Comparison of ENCODE assay signal across 8 cellular contexts in the genomic region with DNA sequence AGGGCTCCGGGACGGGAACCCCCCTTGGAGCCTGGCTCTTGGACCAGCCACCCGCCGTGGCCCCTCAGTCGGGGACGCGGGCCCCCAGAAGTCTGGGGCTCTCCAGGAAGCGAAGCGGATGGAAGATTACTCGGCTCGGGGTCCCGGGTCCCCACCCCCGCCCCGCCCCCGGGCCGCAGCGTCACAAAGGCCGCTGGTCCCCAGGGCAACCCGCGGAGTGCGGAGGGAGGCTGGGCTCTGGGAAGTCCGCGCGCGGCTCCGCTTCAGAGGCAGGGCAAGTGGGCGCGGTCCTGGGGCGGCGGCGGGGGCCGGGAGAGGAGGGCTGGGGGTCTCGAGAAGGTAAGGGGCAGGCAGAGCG. TPM values are rescaled to one million over a fixed set of nuclear protein-coding genes. Genes with fewer than 3 reads are reported as not detected.
DNase-seq lines count a peak whose midpoint lies in the region; ATAC-seq and TF ChIP-seq lines count a peak whose summit lies in the region.

A gene with protein sequence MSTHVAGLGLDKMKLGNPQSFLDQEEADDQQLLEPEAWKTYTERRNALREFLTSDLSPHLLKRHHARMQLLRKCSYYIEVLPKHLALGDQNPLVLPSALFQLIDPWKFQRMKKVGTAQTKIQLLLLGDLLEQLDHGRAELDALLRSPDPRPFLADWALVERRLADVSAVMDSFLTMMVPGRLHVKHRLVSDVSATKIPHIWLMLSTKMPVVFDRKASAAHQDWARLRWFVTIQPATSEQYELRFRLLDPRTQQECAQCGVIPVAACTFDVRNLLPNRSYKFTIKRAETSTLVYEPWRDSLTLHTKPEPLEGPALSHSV (plus strand): TSS at position 227 of the 358 bp plus-strand sequence. CDS start 1,505 bp downstream, outside the sequence.

- ATAC-seq in GM21825 (IDR thresholded peaks at IDR 0.05; ENCODE audit: unreplicated experiment) (peak; percentile 20), Panc1 (peak; percentile 32), right lobe of liver (peak; percentile 10 to 29 (median 18))

- H3K9me3 Mint-ChIP-seq in CD8-positive, alpha-beta memory T cell, result no peaks in the 10 kb centered on the region

- BruUV-seq in Panc1 (replicated peaks; lab: Mats Ljungman, UMichigan), result no TSS peak

- peak within 1 kb of the TSS; percentile 47 to 96 (median 92) for H3K27ac Mint-ChIP-seq in CD8-positive, alpha-beta memory T cell

- 9% methylated on average over 12 of the region's 34 CpGs for WGBS in right lobe of liver (ENCODE audit: insufficient coverage, low coverage, low lambda C conversion rate, missing lambda C conversion rate)

- no peaks in the 10 kb centered on the region for H3K9me3 ChIP-seq in CD8-positive, alpha-beta memory T cell (ENCODE audit: low read length)
- H3K9me3 ChIP-seq in Panc1 (ENCODE audit: control insufficient read depth, insufficient read depth, low read depth, low read length) (no peaks in the 10 kb centered on the region), breast epithelium (no peaks in the 10 kb centered on the region), right lobe of liver (no peaks in the 10 kb centered on the region), stomach smooth muscle (ENCODE audit: control insufficient read depth in 2 of 2, low read length in 2 of 2) (no peaks in the 10 kb centered on the region)

- H3K36me3 Mint-ChIP-seq in CD8-positive, alpha-beta memory T cell, result peaks cover 0 to 5% (median 0%) of the 10 kb centered on the region in 3 donors

- H3K4me3 Mint-ChIP-seq in CD8-positive, alpha-beta memory T cell, result peak within 1 kb of the TSS; percentile 74 to 89 (median 76)

- in situ Hi-C loops in Panc1 (cut with HindIII; ENCODE audit: low pct_unique_long_range_greater_than_20kb, low sequenced_read_pairs), result no loop called here

- H3K9ac ChIP-seq in stomach smooth muscle (ENCODE audit: low read length in 2 of 2), result no peak within 1 kb of the TSS

- H3K27me3 ChIP-seq in CD8-positive, alpha-beta memory T cell (ENCODE audit: insufficient read depth, low read length, poor library complexity, severe bottlenecking), result no peaks in the 10 kb centered on the region
- H3K27me3 ChIP-seq in Panc1 (ENCODE audit: control insufficient read depth, insufficient read depth, low read length) (no peaks in the 10 kb centered on the region), breast epithelium (no peaks in the 10 kb centered on the region), right lobe of liver (no peaks in the 10 kb centered on the region), stomach smooth muscle (ENCODE audit: control insufficient read depth in 1 of 2, insufficient read depth in 2 of 2, low read length in 2 of 2) (peaks cover 6% of the 10 kb centered on the region in 2 donors)

- CTCF ChIA-PET in CD8-positive, alpha-beta memory T cell (lab: Charles Lee), result interaction anchor here (0.9 to 1.3 kb wide), 2 partner anchors 17 to 18 kb away, joined by 3 read pairs; a partner anchor contains a TSS
- CTCF ChIA-PET in Panc1 (lab: Charles Lee), result no interaction called here

- H3K4me1 Mint-ChIP-seq in CD8-positive, alpha-beta memory T cell, result peaks cover 14 to 34% (median 14%) of the 10 kb centered on the region in 3 donors

- TF ChIP-seq CTCF in Panc1 (IDR thresholded peaks at IDR 0.05) (no peak), breast epithelium (IDR thresholded peaks at IDR 0.05) (no peak), right lobe of liver (IDR thresholded peaks at IDR 0.05) (no peak)

- intact Hi-C loops in Panc1 (cut with micrococcal nuclease; ENCODE audit: unreplicated experiment), result no loop called here
- intact Hi-C loops in breast epithelium (cut with DNase I; ENCODE audit: low total_unique reads), result no loop called here
- intact Hi-C loops in right lobe of liver (cut with DNase I), result no loop called here

- POLR2A ChIA-PET in CD8-positive, alpha-beta memory T cell (lab: Charles Lee), result interaction anchor here (1.1 kb wide), 1 partner anchor 73 kb away, joined by 3 read pairs; a partner anchor contains a TSS
- POLR2A ChIA-PET in Panc1 (lab: Charles Lee), result no interaction called here

- no peaks in the 10 kb centered on the region for H3K36me3 ChIP-seq in CD8-positive, alpha-beta memory T cell (ENCODE audit: insufficient read depth, low read length)
- H3K36me3 ChIP-seq in Panc1 (ENCODE audit: control insufficient read depth, insufficient read depth, low read length) (no peaks in the 10 kb centered on the region), breast epithelium (no peaks in the 10 kb centered on the region), right lobe of liver (peaks cover 0 to 3% (median 0%) of the 10 kb centered on the region in 4 donors), stomach smooth muscle (ENCODE audit: control insufficient read depth in 2 of 2, insufficient read depth in 2 of 2, low read length in 2 of 2) (no peaks in the 10 kb centered on the region)

- peaks cover 9 to 13% of the 10 kb centered on the region in 2 donors for H3K27me3 Mint-ChIP-seq in CD8-positive, alpha-beta memory T cell

- H3K4me3 ChIP-seq in CD8-positive, alpha-beta memory T cell (ENCODE audit: low read length), result peak within 1 kb of the TSS; percentile 61
- H3K4me3 ChIP-seq in Panc1 (ENCODE audit: low read depth in 2 of 2, low read length in 2 of 2), result peak within 1 kb of the TSS; percentile 55 to 67
- peak within 1 kb of the TSS; percentile 41 to 88 (median 70) for H3K4me3 ChIP-seq in breast epithelium
- H3K4me3 ChIP-seq in right lobe of liver, result peak within 1 kb of the TSS; percentile 20 to 39 (median 37)
- peak within 1 kb of the TSS; percentile 62 to 70 for H3K4me3 ChIP-seq in stomach smooth muscle (ENCODE audit: low read length in 2 of 2)

- H3K27ac ChIP-seq in CD8-positive, alpha-beta memory T cell (ENCODE audit: low read depth, low read length), result peak within 1 kb of the TSS; percentile 38
- 0 out of 2 replicates have a peak within 1 kb of the TSS, but pooled peaks have one; percentile 51 for H3K27ac ChIP-seq in Panc1 (ENCODE audit: low read length)
- peak within 1 kb of the TSS; percentile 40 to 58 for H3K27ac ChIP-seq in breast epithelium
- H3K27ac ChIP-seq in right lobe of liver, result no peak within 1 kb of the TSS
- no peak within 1 kb of the TSS for H3K27ac ChIP-seq in stomach smooth muscle (ENCODE audit: low read length)

- TF ChIP-seq POLR2A in breast epithelium (IDR thresholded peaks at IDR 0.05) (no peak), right lobe of liver (IDR thresholded peaks at IDR 0.05) (no peak)

- H3K4me1 ChIP-seq in CD8-positive, alpha-beta memory T cell (ENCODE audit: insufficient read depth, low read length), result peaks cover 16% of the 10 kb centered on the region
- H3K4me1 ChIP-seq in Panc1 (ENCODE audit: control insufficient read depth, insufficient read depth, low read length) (peaks cover 8% of the 10 kb centered on the region), breast epithelium (peaks cover 0 to 5% of the 10 kb centered on the region in 2 donors), right lobe of liver (no peaks in the 10 kb centered on the region), stomach smooth muscle (ENCODE audit: control insufficient read depth, insufficient read depth, low read length) (peaks cover 11% of the 10 kb centered on the region)

- DNase-seq in CD8-positive, alpha-beta memory T cell, result peak in 3 of 5 donors; percentile 42 to 70 (median 58)
- DNase-seq in Panc1 (ENCODE audit: low read depth, low spot score), result no peak
- DNase-seq in breast epithelium (ENCODE audit: low spot score in 2 of 2), result no peak
- no peak for DNase-seq in right lobe of liver
- DNase-seq in NCI-H510A treated with DMSO at 0.1 percent for 48 hours (lab: John Stamatoyannopoulos, UW), result no peak
- DNase-seq in mucosa of gallbladder (ENCODE audit: low spot score), result no peak

RNA-seq across cellular contexts. Expression of the gene that starts here (rescaled TPM):
- total RNA-seq in CD8-positive, alpha-beta memory T cell, result under 1 TPM; 0.13 to 0.26 TPM
- not detected for polyA plus RNA-seq in CD8-positive, alpha-beta memory T cell
- total RNA-seq in Panc1 (2021; ENCODE audit: unreplicated experiment) (1.3 TPM), breast epithelium (under 1 TPM; 0.29 to 0.33 (median 0.32) TPM), right lobe of liver (not detected), mucosa of gallbladder (1.4 TPM)
- polyA plus RNA-seq in Panc1 (2012; ENCODE audit: insufficient read length), result 4.0 TPM

Comparison
In these comparisons a context has a peak if more than half of its experiments do, and no peak if none do; other contexts are left out.
1. Peak in DNase-seq, H3K4me3 ChIP-seq and H3K27ac ChIP-seq in CD8-positive, alpha-beta memory T cell; RNA of the gene not detected or under 1 TPM.
2. Peak in ATAC-seq and H3K4me3 ChIP-seq in right lobe of liver; RNA of the gene not detected or under 1 TPM.
3. H3K27ac ChIP-seq: peak in Panc1 (single experiment) and breast epithelium (2 of 2); none in right lobe of liver (0 of 3) and stomach smooth muscle (single experiment).
4. Peak in every context shown above with its lines, with median percentiles within 50 percentile points of each other: H3K4me3 ChIP-seq and ATAC-seq.